27 cellular contexts compared by ENCODE assay signal in genomic region chr10:91662993-91663392, GRCh38.
"Had no signal": no experiment of that assay in that cellular context is flagged by ENCODE, and none has a peak within 500 bp of the region (broad histone marks: within the 10 kb centered on the region; RNA-seq: fewer than 3 reads in every experiment).

No MANE protein-coding gene starts in this region.

- H3K9me3 ChIP-seq: stomach, testis, thoracic aorta, thyroid gland, tibial artery, tibial nerve, transverse colon, upper lobe of left lung, upper lobe of right lung, uterus, vagina had no signal

- H3K4me1 ChIP-seq: stomach, suprapubic skin, testis, thyroid gland, tibial artery, tibial nerve, transverse colon, upper lobe of left lung, upper lobe of right lung, uterus, vagina had no signal

- H3K36me3 ChIP-seq: stomach, suprapubic skin, thoracic aorta, thyroid gland, tibial artery, tibial nerve, transverse colon, upper lobe of left lung, upper lobe of right lung, uterus, vagina had no signal

- H3K27me3 ChIP-seq: stomach, suprapubic skin, testis, thyroid gland, tibial artery, tibial nerve, transverse colon, upper lobe of left lung, vagina had no signal

- H3K27ac ChIP-seq: stomach, suprapubic skin, testis, thoracic aorta, thyroid gland, tibial artery, tibial nerve, transverse colon, upper lobe of left lung, upper lobe of right lung, uterus, vagina had no signal

- ATAC-seq: stimulated activated effector memory CD8-positive, alpha-beta T cell treated with anti-CD3 and anti-CD28 coated beads, Interleukin-12 subunit alpha, Interleukin-12 subunit beta, amount 100 ng/mL, for 72 hours; stimulated activated memory B cell treated with anti-CD40 and anti-IgM and Interleukin-4, amounts not matched to agents 10 μg/mL and 1 μg/mL and 100 μg/mL, for 72 hours; stimulated activated naive B cell treated with anti-CD40 and anti-IgM and Interleukin-4, amounts not matched to agents 10 μg/mL and 1 μg/mL and 100 μg/mL, for 72 hours; stimulated activated naive CD8-positive, alpha-beta T cell treated with anti-CD3 and anti-CD28 coated beads, Interleukin-15, amount 100 ng/mL, for 72 hours; stimulated activated naive CD8-positive, alpha-beta T cell treated with anti-CD3 and anti-CD28 coated beads, Interleukin-15, Interleukin-2, amounts not matched to agents 100 U/mL and 50 U/mL, for 24 hours; upper lobe of right lung had no signal

- FAIRE-seq: urothelium cell line had no signal

- H3K4me3 ChIP-seq: stomach, suprapubic skin, testis, thoracic aorta, thyroid gland, tibial artery, tibial nerve, transverse colon, upper lobe of left lung, upper lobe of right lung, uterus, vagina had no signal

- DNase-seq: stimulated activated CD4-positive, alpha-beta T cell treated with anti-CD3 and anti-CD28 coated beads, Interleukin-2, amount 100 ng/mL, for 48 hours; stimulated activated CD4-positive, alpha-beta T cell treated with anti-CD3 and anti-CD28 coated beads, Interleukin-4, amount 100 ng/mL, for 1 hour; stimulated activated CD4-positive, alpha-beta T cell treated with anti-CD3 and anti-CD28 coated beads, Interleukin-4, amount 100 ng/mL, for 24 hours; stimulated activated CD4-positive, alpha-beta T cell treated with anti-CD3 and anti-CD28 coated beads, Interleukin-4, amount 100 ng/mL, for 4 hours; stimulated activated CD8-positive, alpha-beta memory T cell treated with anti-CD3 and anti-CD28 coated beads, Interleukin-4, amount 100 ng/mL, for 48 hours; stimulated activated naive B cell treated with anti-CD40 and anti-IgM and Interleukin-4, amounts not matched to agents 10 μg/mL and 1 μg/mL and 100 μg/mL, for 72 hours; stimulated activated naive CD4-positive, alpha-beta T cell; stimulated activated naive CD4-positive, alpha-beta T cell treated with Interleukin-2 at 50 U/mL for 16 hours; stimulated activated naive CD8-positive, alpha-beta T cell treated with anti-CD3 and anti-CD28 coated beads, Interleukin-15, amount 100 ng/mL, for 72 hours; stimulated activated naive CD8-positive, alpha-beta T cell treated with anti-CD3 and anti-CD28 coated beads, Interleukin-15, Interleukin-2, amounts not matched to agents 100 U/mL and 50 U/mL, for 24 hours; stomach; substantia nigra; testis; thyroid gland; tibial artery; transverse colon; trophoblast cell; upper lobe of left lung; upper lobe of right lung; uterus had no signal
